ENCODE assay signal across 1 cellular context in the genomic region with DNA sequence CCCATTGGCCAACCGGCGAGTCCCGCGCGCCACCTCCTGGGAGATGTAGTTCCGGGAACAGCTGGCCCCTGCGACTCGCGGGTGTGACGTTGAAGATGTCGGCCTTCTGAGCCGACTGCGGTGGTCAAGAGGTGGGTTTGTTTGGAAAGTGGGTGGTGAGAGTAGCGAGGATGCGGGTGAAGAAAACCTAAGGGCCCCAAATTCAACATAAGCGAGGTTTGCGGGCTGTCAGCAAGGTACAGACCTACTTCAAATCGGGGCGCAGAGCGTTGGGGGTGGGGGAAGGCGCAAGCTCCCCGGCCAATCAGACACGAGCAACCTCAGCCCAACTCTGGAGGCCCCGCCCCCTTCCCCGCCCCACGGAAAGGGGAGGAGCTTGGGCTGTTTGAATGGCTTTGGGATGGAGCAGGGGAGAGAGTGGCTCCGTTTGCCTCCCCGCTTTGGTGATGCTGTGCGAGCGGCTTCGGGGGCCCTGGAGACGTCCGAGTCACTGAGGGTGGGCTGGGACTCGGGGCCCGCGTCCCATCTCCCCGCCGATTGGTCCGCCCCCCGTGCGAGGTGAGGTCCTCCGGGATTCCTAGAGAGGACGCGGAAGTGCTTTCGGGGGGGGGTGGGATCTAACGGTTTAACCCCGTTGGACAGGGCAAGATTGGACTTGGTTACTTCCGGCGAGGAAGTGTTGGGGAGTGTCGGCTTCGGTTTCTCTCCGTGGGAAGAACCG.
TF ChIP-seq lines count a peak whose summit lies in the region.

Gene ZKSCAN5 (plus strand): TSS at position 60 of the 721 bp plus-strand sequence. CDS start 1,383 bp downstream, outside the sequence.

TF ChIP-seq in K562, 482 proteins besides CTCF, POLR2A, EP300 and RAD21 (continued from another document and continues in another):
- TF ChIP-seq, protein P1, sequence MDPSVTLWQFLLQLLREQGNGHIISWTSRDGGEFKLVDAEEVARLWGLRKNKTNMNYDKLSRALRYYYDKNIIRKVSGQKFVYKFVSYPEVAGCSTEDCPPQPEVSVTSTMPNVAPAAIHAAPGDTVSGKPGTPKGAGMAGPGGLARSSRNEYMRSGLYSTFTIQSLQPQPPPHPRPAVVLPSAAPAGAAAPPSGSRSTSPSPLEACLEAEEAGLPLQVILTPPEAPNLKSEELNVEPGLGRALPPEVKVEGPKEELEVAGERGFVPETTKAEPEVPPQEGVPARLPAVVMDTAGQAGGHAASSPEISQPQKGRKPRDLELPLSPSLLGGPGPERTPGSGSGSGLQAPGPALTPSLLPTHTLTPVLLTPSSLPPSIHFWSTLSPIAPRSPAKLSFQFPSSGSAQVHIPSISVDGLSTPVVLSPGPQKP (CRISPR knock-in tag; IDR thresholded peaks at IDR 0.05) = no peak
- TF ChIP-seq BMI1 (IDR thresholded peaks at IDR 0.05; ENCODE audit: low read length) (no peak), ZNF518B (CRISPR knock-in tag; IDR thresholded peaks at IDR 0.05) (no peak), RHOXF2B (CRISPR knock-in tag; conservative IDR thresholded peaks at IDR 0.05) (no peak), MXD1 (CRISPR knock-in tag; IDR thresholded peaks at IDR 0.05; ENCODE audit: borderline replicate concordance, poor library complexity, severe bottlenecking) (no peak), ZBTB49 (CRISPR knock-in tag; IDR thresholded peaks at IDR 0.05; ENCODE audit: borderline replicate concordance) (0 out of 2 replicates have a peak, but pooled peaks have one; percentile 80), SNAPC5 (CRISPR knock-in tag; IDR thresholded peaks at IDR 0.05) (no peak), ZNF41 (CRISPR knock-in tag; conservative IDR thresholded peaks at IDR 0.05) (no peak), ZNF583 (CRISPR knock-in tag; IDR thresholded peaks at IDR 0.05) (no peak), ZNF263 (CRISPR knock-in tag; IDR thresholded peaks at IDR 0.05; ENCODE audit: borderline replicate concordance) (no peak; the same call in 1 of the 2 replicates), ZBTB8A (IDR thresholded peaks at IDR 0.05; ENCODE audit: partially characterized antibody) (no peak), SPI1 (IDR thresholded peaks at IDR 0.05; ENCODE audit: borderline replicate concordance, low read depth, low read length) (peak; percentile 81), HDGF (IDR thresholded peaks at IDR 0.05) (0 out of 2 replicates have a peak, but pooled peaks have one; percentile 73), NR4A1 (CRISPR knock-in tag; IDR thresholded peaks at IDR 0.05) (peak; percentile 8; the same call in 1 of the 2 replicates), NR4A1 (tag; IDR thresholded peaks at IDR 0.05) (no peak), HDAC1 (IDR thresholded peaks at IDR 0.05) (peak in 1 of 2 experiments; percentile 79; a peak in 1 of 4 replicates), ZNF347 (CRISPR knock-in tag; IDR thresholded peaks at IDR 0.05; ENCODE audit: low read depth) (no peak), ZBTB17 (CRISPR knock-in tag; IDR thresholded peaks at IDR 0.05) (peak; percentile 21; the same call in 1 of the 2 replicates), ZNF589 (CRISPR knock-in tag; IDR thresholded peaks at IDR 0.05; ENCODE audit: low read depth) (no peak), ZNF232 (CRISPR knock-in tag; IDR thresholded peaks at IDR 0.05) (peak; percentile 82; the same call in 1 of the 2 replicates), SREBF1 (IDR thresholded peaks at IDR 0.05; ENCODE audit: borderline replicate concordance, low read depth, low read length) (no peak), CBX1 (IDR thresholded peaks at IDR 0.05; ENCODE audit: low read depth) (0 out of 2 replicates have a peak, but pooled peaks have one; percentile 69), ZNF133 (CRISPR knock-in tag; IDR thresholded peaks at IDR 0.05) (no peak), PHF20 (IDR thresholded peaks at IDR 0.05; ENCODE audit: partially characterized antibody) (peak; percentile 83), HBP1 (CRISPR knock-in tag; IDR thresholded peaks at IDR 0.05) (no peak)
- TF ChIP-seq, protein P2, sequence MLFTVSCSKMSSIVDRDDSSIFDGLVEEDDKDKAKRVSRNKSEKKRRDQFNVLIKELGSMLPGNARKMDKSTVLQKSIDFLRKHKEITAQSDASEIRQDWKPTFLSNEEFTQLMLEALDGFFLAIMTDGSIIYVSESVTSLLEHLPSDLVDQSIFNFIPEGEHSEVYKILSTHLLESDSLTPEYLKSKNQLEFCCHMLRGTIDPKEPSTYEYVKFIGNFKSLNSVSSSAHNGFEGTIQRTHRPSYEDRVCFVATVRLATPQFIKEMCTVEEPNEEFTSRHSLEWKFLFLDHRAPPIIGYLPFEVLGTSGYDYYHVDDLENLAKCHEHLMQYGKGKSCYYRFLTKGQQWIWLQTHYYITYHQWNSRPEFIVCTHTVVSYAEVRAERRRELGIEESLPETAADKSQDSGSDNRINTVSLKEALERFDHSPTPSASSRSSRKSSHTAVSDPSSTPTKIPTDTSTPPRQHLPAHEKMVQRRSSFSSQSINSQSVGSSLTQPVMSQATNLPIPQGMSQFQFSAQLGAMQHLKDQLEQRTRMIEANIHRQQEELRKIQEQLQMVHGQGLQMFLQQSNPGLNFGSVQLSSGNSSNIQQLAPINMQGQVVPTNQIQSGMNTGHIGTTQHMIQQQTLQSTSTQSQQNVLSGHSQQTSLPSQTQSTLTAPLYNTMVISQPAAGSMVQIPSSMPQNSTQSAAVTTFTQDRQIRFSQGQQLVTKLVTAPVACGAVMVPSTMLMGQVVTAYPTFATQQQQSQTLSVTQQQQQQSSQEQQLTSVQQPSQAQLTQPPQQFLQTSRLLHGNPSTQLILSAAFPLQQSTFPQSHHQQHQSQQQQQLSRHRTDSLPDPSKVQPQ (CRISPR knock-in tag; IDR thresholded peaks at IDR 0.05; ENCODE audit: borderline replicate concordance) = no peak
- TF ChIP-seq, protein P3, sequence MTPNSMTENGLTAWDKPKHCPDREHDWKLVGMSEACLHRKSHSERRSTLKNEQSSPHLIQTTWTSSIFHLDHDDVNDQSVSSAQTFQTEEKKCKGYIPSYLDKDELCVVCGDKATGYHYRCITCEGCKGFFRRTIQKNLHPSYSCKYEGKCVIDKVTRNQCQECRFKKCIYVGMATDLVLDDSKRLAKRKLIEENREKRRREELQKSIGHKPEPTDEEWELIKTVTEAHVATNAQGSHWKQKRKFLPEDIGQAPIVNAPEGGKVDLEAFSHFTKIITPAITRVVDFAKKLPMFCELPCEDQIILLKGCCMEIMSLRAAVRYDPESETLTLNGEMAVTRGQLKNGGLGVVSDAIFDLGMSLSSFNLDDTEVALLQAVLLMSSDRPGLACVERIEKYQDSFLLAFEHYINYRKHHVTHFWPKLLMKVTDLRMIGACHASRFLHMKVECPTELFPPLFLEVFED (CRISPR knock-in tag; conservative IDR thresholded peaks at IDR 0.05) = peak; percentile 82; the same call in 1 of the 2 replicates
- TF ChIP-seq, protein P4, sequence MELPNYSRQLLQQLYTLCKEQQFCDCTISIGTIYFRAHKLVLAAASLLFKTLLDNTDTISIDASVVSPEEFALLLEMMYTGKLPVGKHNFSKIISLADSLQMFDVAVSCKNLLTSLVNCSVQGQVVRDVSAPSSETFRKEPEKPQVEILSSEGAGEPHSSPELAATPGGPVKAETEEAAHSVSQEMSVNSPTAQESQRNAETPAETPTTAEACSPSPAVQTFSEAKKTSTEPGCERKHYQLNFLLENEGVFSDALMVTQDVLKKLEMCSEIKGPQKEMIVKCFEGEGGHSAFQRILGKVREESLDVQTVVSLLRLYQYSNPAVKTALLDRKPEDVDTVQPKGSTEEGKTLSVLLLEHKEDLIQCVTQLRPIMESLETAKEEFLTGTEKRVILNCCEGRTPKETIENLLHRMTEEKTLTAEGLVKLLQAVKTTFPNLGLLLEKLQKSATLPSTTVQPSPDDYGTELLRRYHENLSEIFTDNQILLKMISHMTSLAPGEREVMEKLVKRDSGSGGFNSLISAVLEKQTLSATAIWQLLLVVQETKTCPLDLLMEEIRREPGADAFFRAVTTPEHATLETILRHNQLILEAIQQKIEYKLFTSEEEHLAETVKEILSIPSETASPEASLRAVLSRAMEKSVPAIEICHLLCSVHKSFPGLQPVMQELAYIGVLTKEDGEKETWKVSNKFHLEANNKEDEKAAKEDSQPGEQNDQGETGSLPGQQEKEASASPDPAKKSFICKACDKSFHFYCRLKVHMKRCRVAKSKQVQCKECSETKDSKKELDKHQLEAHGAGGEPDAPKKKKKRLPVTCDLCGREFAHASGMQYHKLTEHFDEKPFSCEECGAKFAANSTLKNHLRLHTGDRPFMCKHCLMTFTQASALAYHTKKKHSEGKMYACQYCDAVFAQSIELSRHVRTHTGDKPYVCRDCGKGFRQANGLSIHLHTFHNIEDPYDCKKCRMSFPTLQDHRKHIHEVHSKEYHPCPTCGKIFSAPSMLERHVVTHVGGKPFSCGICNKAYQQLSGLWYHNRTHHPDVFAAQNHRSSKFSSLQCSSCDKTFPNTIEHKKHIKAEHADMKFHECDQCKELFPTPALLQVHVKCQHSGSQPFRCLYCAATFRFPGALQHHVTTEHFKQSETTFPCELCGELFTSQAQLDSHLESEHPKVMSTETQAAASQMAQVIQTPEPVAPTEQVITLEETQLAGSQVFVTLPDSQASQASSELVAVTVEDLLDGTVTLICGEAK (IDR thresholded peaks at IDR 0.05) = peak; percentile 97
- TF ChIP-seq, protein P4 (CRISPR knock-in tag; IDR thresholded peaks at IDR 0.05) = no peak
